ENCODE assay signal across 9 cellular contexts in the genomic region with DNA sequence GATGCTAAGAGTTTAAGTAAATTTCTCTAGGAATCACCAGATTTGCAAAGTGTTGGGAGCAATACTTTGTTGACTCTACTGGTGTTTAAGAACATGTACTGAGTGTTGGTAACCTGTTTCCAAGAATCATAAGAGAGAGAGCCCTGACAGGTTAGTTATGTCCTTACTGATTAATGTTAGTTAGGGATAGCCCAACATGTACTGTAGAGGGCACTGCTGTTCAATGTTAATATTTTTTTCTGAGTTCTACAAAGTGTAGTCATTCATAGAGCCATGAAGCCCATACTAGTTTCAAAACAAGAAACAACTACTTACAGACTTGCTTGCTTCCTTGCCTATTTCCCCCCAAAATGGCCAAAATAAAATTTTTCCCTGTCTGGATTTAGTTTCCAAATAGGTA. TPM values are rescaled to one million over a fixed set of nuclear protein-coding genes. Genes with fewer than 3 reads are reported as not detected.
DNase-seq lines count a peak whose midpoint lies in the region; ATAC-seq, FAIRE-seq and TF ChIP-seq lines count a peak whose summit lies in the region.
"Had no signal": no experiment of that assay in that cellular context is flagged by ENCODE, and none has a peak within 500 bp of the region (broad histone marks: within the 10 kb centered on the region; RNA-seq: fewer than 3 reads in every experiment).

No MANE protein-coding gene starts in this region.

- H3K9me3 ChIP-seq in pancreas = no peaks in the 10 kb centered on the region

- intact Hi-C loops in pancreas (cut with DNase I) = loop anchor here in 1 of 3 donors (10.0 kb wide), 1 partner anchor 303 kb away; no protein-coding TSS in a partner anchor

- H3K27me3 ChIP-seq in pancreas = no peaks in the 10 kb centered on the region

- DNase-seq in AG20443 (ENCODE audit: low spot score) (peak; percentile 49), NCI-H226 (peak; percentile 26), dermis blood vessel endothelial cell (peak; percentile 68), pancreas (no peak), mesenteric fat pad (ENCODE audit: low spot score) (no peak), germinal center (ENCODE audit: low spot score) (no peak)

- no peak overlapping the region for H3K4me3 ChIP-seq in pancreas

- FAIRE-seq in pancreas (lab: Jason Lieb, UNC) = no peak

- H3K36me3 ChIP-seq in pancreas = no peaks in the 10 kb centered on the region

- peak in 3 of 4 donors; percentile 13 to 28 (median 23) for TF ChIP-seq CTCF in pancreas (IDR thresholded peaks at IDR 0.05)

- ATAC-seq in GM18520 (IDR thresholded peaks at IDR 0.05; ENCODE audit: unreplicated experiment) = peak; percentile 69
- ATAC-seq in HG03045 (IDR thresholded peaks at IDR 0.05; ENCODE audit: unreplicated experiment) = peak; percentile 69
- ATAC-seq in pancreas = peak in 3 of 4 donors; percentile 70 to 80 (median 79)

- no peaks in the 10 kb centered on the region for H3K4me1 ChIP-seq in pancreas

- no peak overlapping the region for H3K27ac ChIP-seq in pancreas

RNA-seq across cellular contexts. Expression of a gene that starts 11.9 kb away (rescaled TPM):
- total RNA-seq in dermis blood vessel endothelial cell (0.09 TPM in 1 of 2 replicates, not detected in the other), pancreas (not detected), mesenteric fat pad (not detected)
- polyA plus RNA-seq in pancreas = not detected
- polyA plus RNA-seq: IgD-negative memory B cell had no signal

Comparison
In these comparisons a context has a peak if more than half of its experiments do, and no peak if none do; other contexts are left out.
1. DNase-seq: peak in AG20443 (single experiment), NCI-H226 (single experiment) and dermis blood vessel endothelial cell (single experiment); none in pancreas (0 of 6), mesenteric fat pad (single experiment) and germinal center (single experiment).
2. Peak in every context shown above with its lines, with median percentiles within 50 percentile points of each other: ATAC-seq.